In the genomic region with DNA sequence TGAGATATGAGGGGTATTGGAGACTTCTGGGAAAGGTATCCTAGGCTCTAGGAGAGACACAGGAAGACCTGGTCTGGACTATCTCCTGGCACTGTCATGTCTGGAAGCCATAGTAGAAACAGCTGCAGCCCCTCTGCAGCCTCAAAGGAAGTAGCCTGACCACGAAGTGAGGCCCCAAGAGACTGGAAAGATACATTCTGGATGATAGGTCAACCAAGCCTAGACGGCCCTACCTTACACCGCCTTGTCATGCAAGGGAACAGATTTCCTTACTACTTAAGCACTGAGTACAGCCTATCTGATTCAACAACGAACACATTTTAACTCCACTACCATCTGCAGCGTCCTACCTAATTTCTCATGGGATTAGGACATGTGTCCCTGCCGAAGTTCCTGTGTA, we compare ENCODE assay signal across 10 cellular contexts. TPM values are rescaled to one million over a fixed set of nuclear protein-coding genes. Genes with fewer than 3 reads are reported as not detected.
DNase-seq lines count a peak whose midpoint lies in the region; ATAC-seq and TF ChIP-seq lines count a peak whose summit lies in the region.
"Had no signal": no experiment of that assay in that cellular context is flagged by ENCODE, and none has a peak within 500 bp of the region (broad histone marks: within the 10 kb centered on the region; RNA-seq: fewer than 3 reads in every experiment).

No MANE protein-coding gene starts in this region.

- no peaks in the 10 kb centered on the region for H3K27me3 Mint-ChIP-seq in activated naive CD8-positive, alpha-beta T cell treated with anti-CD3 and anti-CD28 coated beads, Interleukin-2, amount 10 ng/mL, durations not matched to agents 7 days and 5 days
- H3K27me3 Mint-ChIP-seq in activated naive CD8-positive, alpha-beta T cell treated with anti-CD3 and anti-CD28 coated beads for 36 hours: no peaks in the 10 kb centered on the region

- no peak for TF ChIP-seq POLR2A in tibial nerve (IDR thresholded peaks at IDR 0.05)

- H3K4me1 Mint-ChIP-seq in activated naive CD8-positive, alpha-beta T cell treated with anti-CD3 and anti-CD28 coated beads, Interleukin-2, amount 10 ng/mL, durations not matched to agents 7 days and 5 days: peaks cover 19% of the 10 kb centered on the region
- peaks cover 6% of the 10 kb centered on the region for H3K4me1 Mint-ChIP-seq in activated naive CD8-positive, alpha-beta T cell treated with anti-CD3 and anti-CD28 coated beads for 36 hours

- H3K4me1 ChIP-seq in RWPE2 (ENCODE audit: insufficient read depth, poor library complexity, severe bottlenecking): peaks cover 14% of the 10 kb centered on the region
- H3K4me1 ChIP-seq in tibial nerve: peaks cover 0 to 29% (median 9%) of the 10 kb centered on the region in 4 donors

- H3K27ac Mint-ChIP-seq in activated naive CD8-positive, alpha-beta T cell treated with anti-CD3 and anti-CD28 coated beads, Interleukin-2, amount 10 ng/mL, durations not matched to agents 7 days and 5 days: peak overlapping the region; percentile 78
- no peak overlapping the region for H3K27ac Mint-ChIP-seq in activated naive CD8-positive, alpha-beta T cell treated with anti-CD3 and anti-CD28 coated beads for 36 hours

- no peaks in the 10 kb centered on the region for H3K9me3 Mint-ChIP-seq in activated naive CD8-positive, alpha-beta T cell treated with anti-CD3 and anti-CD28 coated beads, Interleukin-2, amount 10 ng/mL, durations not matched to agents 7 days and 5 days
- no peaks in the 10 kb centered on the region for H3K9me3 Mint-ChIP-seq in activated naive CD8-positive, alpha-beta T cell treated with anti-CD3 and anti-CD28 coated beads for 36 hours

- H3K36me3 ChIP-seq in RWPE2 (ENCODE audit: low read depth) (peaks cover 51% of the 10 kb centered on the region), tibial nerve (peaks cover 0 to 99% (median 2%) of the 10 kb centered on the region in 3 donors)

- H3K4me3 ChIP-seq in RWPE2 (ENCODE audit: severe bottlenecking) (no peak overlapping the region), tibial nerve (no peak overlapping the region), foreskin fibroblast (ENCODE audit: low read depth in 1 of 2, low read length in 2 of 2) (no peak overlapping the region)

- no peaks in the 10 kb centered on the region for H3K9me3 ChIP-seq in RWPE2 (ENCODE audit: severe bottlenecking)
- no peaks in the 10 kb centered on the region for H3K9me3 ChIP-seq in tibial nerve

- no peak for DNase-seq in activated naive CD8-positive, alpha-beta T cell treated with anti-CD3 and anti-CD28 coated beads, Interleukin-2, amount 10 ng/mL, durations not matched to agents 7 days and 5 days
- DNase-seq in activated naive CD8-positive, alpha-beta T cell treated with anti-CD3 and anti-CD28 coated beads for 36 hours: no peak
- no peak for DNase-seq in RWPE2 (ENCODE audit: low spot score)
- DNase-seq in left lobe of liver (ENCODE audit: low spot score): no peak
- no peak for DNase-seq in tibial nerve (ENCODE audit: low spot score in 2 of 2)
- no peak for DNase-seq in foreskin fibroblast
- DNase-seq: NCI-H2171 treated with DMSO at 0.1 percent for 48 hours, WERI-Rb-1 had no signal

- H3K4me3 Mint-ChIP-seq in activated naive CD8-positive, alpha-beta T cell treated with anti-CD3 and anti-CD28 coated beads, Interleukin-2, amount 10 ng/mL, durations not matched to agents 7 days and 5 days: no peak overlapping the region
- no peak overlapping the region for H3K4me3 Mint-ChIP-seq in activated naive CD8-positive, alpha-beta T cell treated with anti-CD3 and anti-CD28 coated beads for 36 hours

- no peak for TF ChIP-seq EP300 in tibial nerve (IDR thresholded peaks at IDR 0.05)

- ATAC-seq in activated naive CD8-positive, alpha-beta T cell treated with anti-CD3 and anti-CD28 coated beads, Interleukin-2, amount 10 ng/mL, durations not matched to agents 7 days and 5 days (ENCODE audit: low read depth): no peak
- ATAC-seq in RWPE2 (ENCODE audit: low read depth) (no peak), left lobe of liver (peak; percentile 1), GM21390 (IDR thresholded peaks at IDR 0.05; ENCODE audit: unreplicated experiment) (no peak), GM19463 (IDR thresholded peaks at IDR 0.05; ENCODE audit: unreplicated experiment) (no peak)

- H3K27ac ChIP-seq in RWPE2 (ENCODE audit: poor library complexity, severe bottlenecking) (peak overlapping the region; percentile 64), tibial nerve (peak overlapping the region; percentile 6 to 87 (median 72))
- H3K27ac ChIP-seq: WERI-Rb-1 had no signal

- TF ChIP-seq CTCF in RWPE2 (IDR thresholded peaks at IDR 0.05; ENCODE audit: poor library complexity, severe bottlenecking) (no peak), tibial nerve (IDR thresholded peaks at IDR 0.05) (no peak), foreskin fibroblast (IDR thresholded peaks at IDR 0.05; ENCODE audit: low read depth, low read length) (no peak)

- POLR2A ChIA-PET in activated naive CD8-positive, alpha-beta T cell treated with anti-CD3 and anti-CD28 coated beads, Interleukin-2, amount 10 ng/mL, durations not matched to agents 7 days and 5 days (lab: Charles Lee): no interaction called here

- peaks cover 20% of the 10 kb centered on the region for H3K36me3 Mint-ChIP-seq in activated naive CD8-positive, alpha-beta T cell treated with anti-CD3 and anti-CD28 coated beads, Interleukin-2, amount 10 ng/mL, durations not matched to agents 7 days and 5 days
- peaks cover 6% of the 10 kb centered on the region for H3K36me3 Mint-ChIP-seq in activated naive CD8-positive, alpha-beta T cell treated with anti-CD3 and anti-CD28 coated beads for 36 hours

- WGBS in tibial nerve, 2 donors: 76 to 81% methylated on average over 5 to 6 of the region's 6 CpGs

- H3K27me3 ChIP-seq in RWPE2 (ENCODE audit: insufficient read depth, poor library complexity, severe bottlenecking): no peaks in the 10 kb centered on the region
- no peaks in the 10 kb centered on the region for H3K27me3 ChIP-seq in tibial nerve

RNA-seq across cellular contexts. Expression of gene UQCR10, which starts 31.1 kb away (rescaled TPM):
- 10 to 100 TPM; 83.6 to 84.2 TPM for total RNA-seq in activated naive CD8-positive, alpha-beta T cell treated with anti-CD3 and anti-CD28 coated beads, Interleukin-2, amount 10 ng/mL, durations not matched to agents 7 days and 5 days
- 100 to 1,000 TPM; 108 to 117 TPM for total RNA-seq in activated naive CD8-positive, alpha-beta T cell treated with anti-CD3 and anti-CD28 coated beads for 36 hours
- total RNA-seq in left lobe of liver (65.5 TPM), tibial nerve (10 to 100 TPM; 30.4 to 56.7 (median 35.5) TPM)

RNA-seq across cellular contexts. Expression of gene ZMAT5, which starts 31.5 kb away (rescaled TPM):
- 10 to 100 TPM; 19.4 to 20.6 TPM for total RNA-seq in activated naive CD8-positive, alpha-beta T cell treated with anti-CD3 and anti-CD28 coated beads, Interleukin-2, amount 10 ng/mL, durations not matched to agents 7 days and 5 days
- 10 to 100 TPM; 17.1 to 17.5 TPM for total RNA-seq in activated naive CD8-positive, alpha-beta T cell treated with anti-CD3 and anti-CD28 coated beads for 36 hours
- total RNA-seq in left lobe of liver: 11.1 TPM
- 10 to 100 TPM; 22.1 to 29.3 (median 26.6) TPM for total RNA-seq in tibial nerve

RNA-seq across cellular contexts. Expression of gene ASCC2, which starts 39.8 kb away (rescaled TPM):
- total RNA-seq in activated naive CD8-positive, alpha-beta T cell treated with anti-CD3 and anti-CD28 coated beads, Interleukin-2, amount 10 ng/mL, durations not matched to agents 7 days and 5 days: 10 to 100 TPM; 88.6 to 91.5 TPM
- total RNA-seq in activated naive CD8-positive, alpha-beta T cell treated with anti-CD3 and anti-CD28 coated beads for 36 hours: 10 to 100 TPM; 70.9 to 73.5 TPM
- total RNA-seq in left lobe of liver: 46.9 TPM
- total RNA-seq in tibial nerve: 10 to 100 TPM; 30.4 to 45.3 (median 40.9) TPM
